ENCODE assay signal across 13 cellular contexts in genomic region chr14:100664841-100665425, GRCh38.
A peak's percentile ranks its signal among the peaks of the same experiment; 100 is the strongest.
DNase-seq lines count a peak whose midpoint lies in the region; ATAC-seq and TF ChIP-seq lines count a peak whose summit lies in the region.
"Had no signal": no experiment of that assay in that cellular context is flagged by ENCODE, and none has a peak within 500 bp of the region (broad histone marks: within the 10 kb centered on the region; RNA-seq: fewer than 3 reads in every experiment).

No MANE protein-coding gene starts in this region.

- no peaks in the 10 kb centered on the region for H3K36me3 ChIP-seq in Peyer's patch
- no peaks in the 10 kb centered on the region for H3K36me3 ChIP-seq in ovary
- H3K36me3 ChIP-seq in esophagus muscularis mucosa: no peaks in the 10 kb centered on the region
- H3K36me3 ChIP-seq: upper lobe of left lung, WERI-Rb-1 had no signal

- H3K4me3 ChIP-seq in AG09309 (ENCODE audit: control insufficient read depth, low read depth, low read length) (no peak overlapping the region), Peyer's patch (no peak overlapping the region), fibroblast of the aortic adventitia (ENCODE audit: low read depth, low read length) (no peak overlapping the region), ovary (no peak overlapping the region), esophagus muscularis mucosa (no peak overlapping the region)
- H3K4me3 ChIP-seq: coronary artery, upper lobe of left lung had no signal

- WGBS in ovary, 3 donors: 7 to 14% (median 9%) methylated on average over 13 of the region's 13 CpGs
- 41% methylated on average over 13 of the region's 13 CpGs for WGBS in esophagus muscularis mucosa

- peak overlapping the region; percentile 32 to 80 (median 52) for H3K27ac ChIP-seq in Peyer's patch
- peak overlapping the region; percentile 77 to 83 for H3K27ac ChIP-seq in ovary
- H3K27ac ChIP-seq in esophagus muscularis mucosa (replicated peaks in 1 of 4): peak overlapping the region in 2 of 4 donors; percentile 27 to 57
- H3K27ac ChIP-seq: coronary artery, HL-60, upper lobe of left lung, WERI-Rb-1 had no signal

- no peak for TF ChIP-seq POLR2A in Peyer's patch (IDR thresholded peaks at IDR 0.05)
- no peak for TF ChIP-seq POLR2A in ovary (IDR thresholded peaks at IDR 0.05)
- no peak for TF ChIP-seq POLR2A in esophagus muscularis mucosa (IDR thresholded peaks at IDR 0.05; ENCODE audit: low read depth)

- TF ChIP-seq EP300 in ovary (IDR thresholded peaks at IDR 0.05): peak; percentile 4
- no peak for TF ChIP-seq EP300 in esophagus muscularis mucosa (IDR thresholded peaks at IDR 0.05)

- peak; percentile 68 for DNase-seq in AG09309 (ENCODE audit: low read depth)
- no peak for DNase-seq in Peyer's patch
- DNase-seq in fibroblast of the aortic adventitia (ENCODE audit: low read depth): peak; percentile 69
- DNase-seq in ovary: peak; percentile 78 to 84 (median 84)
- DNase-seq in NCI-H2196 (lab: John Stamatoyannopoulos, UW; ENCODE audit: unreplicated experiment): no peak
- DNase-seq in esophagus muscularis mucosa (ENCODE audit: extremely low spot score): no peak
- DNase-seq in left lobe of liver (ENCODE audit: low spot score): no peak
- DNase-seq in NCI-H128 (lab: John Stamatoyannopoulos, UW; ENCODE audit: unreplicated experiment): no peak
- DNase-seq: stimulated activated CD4-positive, alpha-beta T cell treated with anti-CD3 and anti-CD28 coated beads, Interleukin-15, amount 100 ng/mL, for 24 hours; upper lobe of left lung; WERI-Rb-1 had no signal

- H3K9me3 ChIP-seq in Peyer's patch: no peaks in the 10 kb centered on the region
- no peaks in the 10 kb centered on the region for H3K9me3 ChIP-seq in ovary
- H3K9me3 ChIP-seq in esophagus muscularis mucosa: no peaks in the 10 kb centered on the region
- H3K9me3 ChIP-seq: upper lobe of left lung had no signal

- TF ChIP-seq CTCF in AG09309 (IDR thresholded peaks at IDR 0.05; ENCODE audit: control insufficient read depth, insufficient read depth, low read depth, low read length, missing control alignments) (no peak), Peyer's patch (IDR thresholded peaks at IDR 0.05) (no peak), fibroblast of the aortic adventitia (IDR thresholded peaks at IDR 0.05; ENCODE audit: insufficient read depth, low read length) (no peak), ovary (IDR thresholded peaks at IDR 0.05) (no peak), esophagus muscularis mucosa (IDR thresholded peaks at IDR 0.05) (no peak)

- intact Hi-C loops in ovary (cut with DNase I): loop anchor here (5.0 to 10.0 kb wide), 8 partner anchors 42 to 962 kb away; partner anchors contain the start of genes MEG3 (in 3 of the 4) and RTL1 (in 2 of the 4)
- intact Hi-C loops in esophagus muscularis mucosa (cut with DNase I): loop anchor here (5.0 kb wide), 1 partner anchor 962 kb away; no protein-coding TSS in a partner anchor

- no peaks in the 10 kb centered on the region for H3K27me3 ChIP-seq in Peyer's patch
- no peaks in the 10 kb centered on the region for H3K27me3 ChIP-seq in ovary
- H3K27me3 ChIP-seq in esophagus muscularis mucosa: peaks cover 0 to 62% (median 2%) of the 10 kb centered on the region in 4 donors
- H3K27me3 ChIP-seq: upper lobe of left lung had no signal

- no peak for ATAC-seq in left lobe of liver

- H3K4me1 ChIP-seq in Peyer's patch: peaks cover 0 to 41% (median 2%) of the 10 kb centered on the region in 4 donors
- peaks cover 20% of the 10 kb centered on the region for H3K4me1 ChIP-seq in ovary (ENCODE audit: insufficient read depth)
- peaks cover 0 to 34% (median 16%) of the 10 kb centered on the region in 4 donors for H3K4me1 ChIP-seq in esophagus muscularis mucosa

Comparison
In these comparisons a context has a peak if more than half of its experiments do, and no peak if none do; other contexts are left out.
1. DNase-seq: peak in AG09309 (single experiment), fibroblast of the aortic adventitia (single experiment) and ovary (5 of 5); none in Peyer's patch (0 of 3), NCI-H2196 (single experiment), esophagus muscularis mucosa (single experiment), left lobe of liver (single experiment) and NCI-H128 (single experiment).